ENCODE assay signal across 14 cellular contexts in the genomic region with DNA sequence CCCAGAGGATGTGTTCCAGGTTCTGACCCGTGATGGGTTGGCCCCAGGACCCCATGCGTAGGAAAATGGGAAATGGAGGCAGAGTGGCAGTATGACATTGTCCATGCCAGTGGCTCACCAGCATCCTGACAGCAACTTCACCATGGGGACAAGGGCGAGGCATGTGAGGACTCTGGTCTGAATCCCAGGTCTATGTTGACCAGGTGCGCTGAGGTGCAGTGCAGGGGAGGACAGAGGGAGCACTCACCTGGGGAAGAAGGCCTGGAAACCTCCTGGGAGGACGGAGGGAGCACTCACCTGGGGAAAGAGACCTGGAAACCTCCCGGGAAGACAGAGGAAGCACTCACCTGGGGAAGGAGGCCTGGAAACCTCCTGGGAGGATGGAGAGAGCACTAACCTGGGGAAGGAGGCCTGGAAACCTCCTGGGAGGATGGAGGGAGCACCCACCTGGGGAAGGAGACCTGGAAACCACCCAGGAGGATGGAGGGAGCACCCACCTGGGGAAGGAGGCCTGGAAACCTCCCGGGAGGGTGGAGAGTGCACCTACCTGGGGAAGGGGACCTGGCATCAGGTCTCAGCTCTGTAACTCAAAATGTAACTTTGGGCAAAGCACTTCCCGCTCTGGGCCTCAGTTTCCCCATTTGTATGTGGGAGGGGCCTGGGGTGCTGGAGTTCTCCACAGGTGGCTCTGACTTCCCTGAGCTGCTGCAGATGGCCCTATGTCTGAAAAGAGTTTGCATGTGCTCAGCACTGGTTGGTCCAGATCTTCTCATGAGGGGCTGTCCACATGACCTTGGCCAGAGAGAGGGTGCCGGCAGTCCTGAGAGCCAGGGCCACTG. TPM values are rescaled to one million over a fixed set of nuclear protein-coding genes. Genes with fewer than 3 reads are reported as not detected.
DNase-seq lines count a peak whose midpoint lies in the region; ATAC-seq, FAIRE-seq and TF ChIP-seq lines count a peak whose summit lies in the region.
"Had no signal": no experiment of that assay in that cellular context is flagged by ENCODE, and none has a peak within 500 bp of the region (broad histone marks: within the 10 kb centered on the region; RNA-seq: fewer than 3 reads in every experiment).

No MANE protein-coding gene starts in this region.

- DNase-seq in activated CD8-positive, alpha-beta T cell treated with anti-CD3 and anti-CD28 coated beads, Interleukin-2, amount 10 ng/mL, durations not matched to agents 7 days and 5 days: peak; percentile 21
- DNase-seq in activated CD8-positive, alpha-beta T cell treated with anti-CD3 and anti-CD28 coated beads for 36 hours: no peak
- DNase-seq in WTC11 (ENCODE audit: low spot score): no peak
- DNase-seq in HepG2 (ENCODE audit: low spot score): no peak
- peak; percentile 16 for DNase-seq in stimulated activated CD8-positive, alpha-beta memory T cell treated with anti-CD3 and anti-CD28 coated beads, Interleukin-4, amount 100 ng/mL, for 48 hours
- DNase-seq in brain microvascular endothelial cell: no peak
- DNase-seq in mesothelial cell of epicardium (ENCODE audit: low spot score in 2 of 2, unreplicated experiment in 2 of 2): no peak
- DNase-seq: activated CD4-positive, alpha-beta T cell treated with anti-CD3 and anti-CD28 coated beads for 36 hours; activated naive CD8-positive, alpha-beta T cell treated with anti-CD3 and anti-CD28 coated beads for 36 hours; Calu3 had no signal

- no peaks in the 10 kb centered on the region; the same call in 1 of the 2 replicates for H3K4me1 ChIP-seq in HepG2 (ENCODE audit: insufficient read depth, low read length)
- H3K4me1 ChIP-seq: A549, thyroid gland had no signal

- no peaks in the 10 kb centered on the region for H3K9me3 Mint-ChIP-seq in activated CD8-positive, alpha-beta T cell treated with anti-CD3 and anti-CD28 coated beads, Interleukin-2, amount 10 ng/mL, durations not matched to agents 7 days and 5 days (ENCODE audit: insufficient read depth)
- H3K9me3 Mint-ChIP-seq in activated CD8-positive, alpha-beta T cell treated with anti-CD3 and anti-CD28 coated beads for 36 hours: no peaks in the 10 kb centered on the region
- H3K9me3 Mint-ChIP-seq in WTC11 (no peaks in the 10 kb centered on the region), mesothelial cell of epicardium (no peaks in the 10 kb centered on the region)
- H3K9me3 Mint-ChIP-seq: activated naive CD8-positive, alpha-beta T cell treated with anti-CD3 and anti-CD28 coated beads for 36 hours had no signal

- peak overlapping the region; percentile 74 for H3K27ac Mint-ChIP-seq in activated CD8-positive, alpha-beta T cell treated with anti-CD3 and anti-CD28 coated beads, Interleukin-2, amount 10 ng/mL, durations not matched to agents 7 days and 5 days
- H3K27ac Mint-ChIP-seq in activated CD8-positive, alpha-beta T cell treated with anti-CD3 and anti-CD28 coated beads for 36 hours: no peak overlapping the region
- peak overlapping the region; percentile 60; the same call in 1 of the 2 replicates for H3K27ac Mint-ChIP-seq in WTC11
- H3K27ac Mint-ChIP-seq in mesothelial cell of epicardium: no peak overlapping the region
- H3K27ac Mint-ChIP-seq: activated CD4-positive, alpha-beta T cell treated with anti-CD3 and anti-CD28 coated beads for 36 hours; activated naive CD8-positive, alpha-beta T cell treated with anti-CD3 and anti-CD28 coated beads for 36 hours had no signal

- TF ChIP-seq RAD21 in HepG2 (CRISPR knock-in tag; IDR thresholded peaks at IDR 0.05): no peak

- H3K27me3 ChIP-seq in HepG2 (ENCODE audit: control insufficient read depth in 1 of 2, insufficient read depth in 2 of 2, low read length in 2 of 2): peaks cover 3 to 37% of the 10 kb centered on the region in 2 experiments; a peak in 4 of 5 replicates
- peaks cover 9% of the 10 kb centered on the region for H3K27me3 ChIP-seq in brain microvascular endothelial cell (replicated peaks)
- H3K27me3 ChIP-seq: thyroid gland had no signal

- intact Hi-C loops in activated CD8-positive, alpha-beta T cell treated with anti-CD3 and anti-CD28 coated beads for 36 hours (cut with micrococcal nuclease): no loop called here
- intact Hi-C loops in HepG2 (cut with micrococcal nuclease; ENCODE audit: unreplicated experiment): no loop called here

- POLR2A ChIA-PET in activated CD8-positive, alpha-beta T cell treated with anti-CD3 and anti-CD28 coated beads, Interleukin-2, amount 10 ng/mL, durations not matched to agents 7 days and 5 days (lab: Charles Lee): interaction anchor here (0.7 to 1.4 kb wide), 2 partner anchors 10 to 113 kb away, joined by 3 read pairs; no protein-coding TSS in a partner anchor
- POLR2A ChIA-PET in activated CD8-positive, alpha-beta T cell treated with anti-CD3 and anti-CD28 coated beads for 36 hours (lab: Charles Lee): no interaction called here
- POLR2A ChIA-PET in WTC11 (lab: Charles Lee): no interaction called here
- POLR2A ChIA-PET in HepG2 (lab: Yijun Ruan, JAX): no interaction called here

- no peak overlapping the region for H3K27ac ChIP-seq in HepG2 (ENCODE audit: extremely low read length, insufficient read depth, low read length)
- H3K27ac ChIP-seq in brain microvascular endothelial cell: no peak overlapping the region
- H3K27ac ChIP-seq: A549, thyroid gland had no signal

- BruUV-seq in HepG2 (replicated peaks; lab: Mats Ljungman, UMichigan): no TSS peak

- H3K4me2 ChIP-seq in HepG2 (ENCODE audit: low read depth, low read length): no peak overlapping the region
- H3K4me2 ChIP-seq: A549 had no signal

- CTCF ChIA-PET in activated CD8-positive, alpha-beta T cell treated with anti-CD3 and anti-CD28 coated beads, Interleukin-2, amount 10 ng/mL, durations not matched to agents 7 days and 5 days (lab: Charles Lee): interaction anchor here (1.4 kb wide), 1 partner anchor 15 kb away, joined by 8 read pairs; no protein-coding TSS in a partner anchor
- CTCF ChIA-PET in activated CD8-positive, alpha-beta T cell treated with anti-CD3 and anti-CD28 coated beads for 36 hours (lab: Charles Lee): interaction anchor here (1.0 to 2.6 kb wide), 3 partner anchors 9 to 15 kb away, joined by 3 to 11 read pairs (median 8); no protein-coding TSS in a partner anchor
- CTCF ChIA-PET in WTC11 (lab: Charles Lee) (interaction anchor here (1.8 kb wide), 1 partner anchor 15 kb away, joined by 8 read pairs; no protein-coding TSS in a partner anchor), HepG2 (lab: Yijun Ruan, JAX; ENCODE audit: low intra/inter-chr PET ratio, low total read pairs) (no interaction called here)

- TF ChIP-seq EP300 in HepG2 (IDR thresholded peaks at IDR 0.05; ENCODE audit: low read depth in 2 of 2, low read length in 2 of 2) (no peak), HepG2 (CRISPR knock-in tag; IDR thresholded peaks at IDR 0.05; ENCODE audit: borderline replicate concordance) (no peak)

- H3K79me2 ChIP-seq in HepG2 (ENCODE audit: insufficient read depth, low read length): no peaks in the 10 kb centered on the region

- H3K36me3 Mint-ChIP-seq in activated CD8-positive, alpha-beta T cell treated with anti-CD3 and anti-CD28 coated beads, Interleukin-2, amount 10 ng/mL, durations not matched to agents 7 days and 5 days (ENCODE audit: low read depth): no peaks in the 10 kb centered on the region
- no peaks in the 10 kb centered on the region for H3K36me3 Mint-ChIP-seq in activated CD8-positive, alpha-beta T cell treated with anti-CD3 and anti-CD28 coated beads for 36 hours (ENCODE audit: low read depth)
- H3K36me3 Mint-ChIP-seq in WTC11 (no peaks in the 10 kb centered on the region), mesothelial cell of epicardium (no peaks in the 10 kb centered on the region)
- H3K36me3 Mint-ChIP-seq: activated naive CD8-positive, alpha-beta T cell treated with anti-CD3 and anti-CD28 coated beads for 36 hours had no signal

- no peak for ATAC-seq in activated CD8-positive, alpha-beta T cell treated with anti-CD3 and anti-CD28 coated beads, Interleukin-2, amount 10 ng/mL, durations not matched to agents 7 days and 5 days
- ATAC-seq in activated CD8-positive, alpha-beta T cell treated with anti-CD3 and anti-CD28 coated beads for 36 hours: no peak
- ATAC-seq in WTC11 (no peak), HepG2 (no peak), HG02884 (IDR thresholded peaks at IDR 0.05; ENCODE audit: unreplicated experiment) (no peak)
- ATAC-seq: A549; activated CD4-positive, alpha-beta T cell treated with anti-CD3 and anti-CD28 coated beads for 36 hours had no signal

- H3K27me3 Mint-ChIP-seq in activated CD8-positive, alpha-beta T cell treated with anti-CD3 and anti-CD28 coated beads, Interleukin-2, amount 10 ng/mL, durations not matched to agents 7 days and 5 days (ENCODE audit: low read depth): peaks cover 9% of the 10 kb centered on the region
- H3K27me3 Mint-ChIP-seq in activated CD8-positive, alpha-beta T cell treated with anti-CD3 and anti-CD28 coated beads for 36 hours: peaks cover 5% of the 10 kb centered on the region
- 0 out of 2 replicates have a peak, but pooled peaks cover 2% of the 10 kb centered on the region for H3K27me3 Mint-ChIP-seq in WTC11 (ENCODE audit: low read depth)
- peaks cover 2% of the 10 kb centered on the region for H3K27me3 Mint-ChIP-seq in mesothelial cell of epicardium (ENCODE audit: low read depth)
- H3K27me3 Mint-ChIP-seq: activated CD4-positive, alpha-beta T cell treated with anti-CD3 and anti-CD28 coated beads for 36 hours; activated naive CD8-positive, alpha-beta T cell treated with anti-CD3 and anti-CD28 coated beads for 36 hours had no signal

- TF ChIP-seq CTCF in activated CD8-positive, alpha-beta T cell treated with anti-CD3 and anti-CD28 coated beads for 36 hours (IDR thresholded peaks at IDR 0.05): no peak
- no peak for TF ChIP-seq CTCF in WTC11 (IDR thresholded peaks at IDR 0.05)
- no peak for TF ChIP-seq CTCF in HepG2 (CRISPR knock-in tag; IDR thresholded peaks at IDR 0.05)
- no peak for TF ChIP-seq CTCF in brain microvascular endothelial cell (IDR thresholded peaks at IDR 0.05; ENCODE audit: low read depth, low read length, missing control alignments)
- TF ChIP-seq CTCF in mesothelial cell of epicardium (IDR thresholded peaks at IDR 0.05; ENCODE audit: unreplicated experiment): no peak

- H3K4me3 ChIP-seq in HepG2 (replicated peaks in 1 of 3; ENCODE audit: insufficient read depth in 1 of 3, low read depth in 2 of 3, low read length in 3 of 3) (no peak overlapping the region), brain microvascular endothelial cell (ENCODE audit: low read depth, low read length) (no peak overlapping the region)
- H3K4me3 ChIP-seq: A549, skin epidermis, thyroid gland had no signal

- no peak for FAIRE-seq in HepG2 (lab: Jason Lieb, UNC)
- FAIRE-seq: A549 had no signal

- H3K9me3 ChIP-seq in HepG2 (ENCODE audit: low read length): no peaks in the 10 kb centered on the region
- H3K9me3 ChIP-seq: A549, thyroid gland had no signal

- H3K4me1 Mint-ChIP-seq in activated CD8-positive, alpha-beta T cell treated with anti-CD3 and anti-CD28 coated beads, Interleukin-2, amount 10 ng/mL, durations not matched to agents 7 days and 5 days (ENCODE audit: low read depth): peaks cover 35% of the 10 kb centered on the region
- peaks cover 15% of the 10 kb centered on the region for H3K4me1 Mint-ChIP-seq in activated CD8-positive, alpha-beta T cell treated with anti-CD3 and anti-CD28 coated beads for 36 hours (ENCODE audit: low read depth)
- no peaks in the 10 kb centered on the region for H3K4me1 Mint-ChIP-seq in WTC11
- H3K4me1 Mint-ChIP-seq in mesothelial cell of epicardium: no peaks in the 10 kb centered on the region

- WGBS in HepG2 (ENCODE audit: low lambda C conversion rate): 37% methylated on average over 6 of the region's 9 CpGs

- no peak overlapping the region for H3K4me3 Mint-ChIP-seq in activated CD8-positive, alpha-beta T cell treated with anti-CD3 and anti-CD28 coated beads, Interleukin-2, amount 10 ng/mL, durations not matched to agents 7 days and 5 days
- no peak overlapping the region for H3K4me3 Mint-ChIP-seq in activated CD8-positive, alpha-beta T cell treated with anti-CD3 and anti-CD28 coated beads for 36 hours
- H3K4me3 Mint-ChIP-seq in WTC11 (no peak overlapping the region), mesothelial cell of epicardium (no peak overlapping the region)
- H3K4me3 Mint-ChIP-seq: activated CD4-positive, alpha-beta T cell treated with anti-CD3 and anti-CD28 coated beads for 36 hours; activated naive CD8-positive, alpha-beta T cell treated with anti-CD3 and anti-CD28 coated beads for 36 hours had no signal

- in situ Hi-C loops in HepG2 (cut with HindIII; ENCODE audit: extremely low pct_ligation_motif_present, low pct_unique_long_range_greater_than_20kb) (no loop called here), brain microvascular endothelial cell (cut with HindIII; ENCODE audit: low pct_ligation_motif_present, low sequenced_read_pairs) (loop anchor here (25.0 kb wide), 1 partner anchor 113 kb away; the partner anchor contains the start of gene LRTM2)

- H2AFZ ChIP-seq in HepG2 (ENCODE audit: low read length): no peak overlapping the region

- H3K36me3 ChIP-seq in HepG2 (replicated peaks in 1 of 2; ENCODE audit: control insufficient read depth in 1 of 2, insufficient read depth in 2 of 2, low read length in 2 of 2) (no peaks in the 10 kb centered on the region), brain microvascular endothelial cell (replicated peaks) (no peaks in the 10 kb centered on the region)
- H3K36me3 ChIP-seq: thyroid gland had no signal

- TF ChIP-seq POLR2A in HepG2 (IDR thresholded peaks at IDR 0.05; ENCODE audit: insufficient read depth in 1 of 2, low read depth in 2 of 2, low read length in 2 of 2): no peak

- no peak overlapping the region for H3K9ac ChIP-seq in HepG2 (ENCODE audit: insufficient read depth, low read depth, low read length)

- H4K20me1 ChIP-seq in HepG2 (ENCODE audit: insufficient read depth, low read length): no peaks in the 10 kb centered on the region

RNA-seq across cellular contexts. Expression of gene CACNA2D4, which starts 6.9 kb away (rescaled TPM):
- total RNA-seq in activated CD8-positive, alpha-beta T cell treated with anti-CD3 and anti-CD28 coated beads, Interleukin-2, amount 10 ng/mL, durations not matched to agents 7 days and 5 days: 1 to 10 TPM; 6.8 to 7.0 TPM
- 1 to 10 TPM; 4.2 to 4.3 TPM for total RNA-seq in activated CD8-positive, alpha-beta T cell treated with anti-CD3 and anti-CD28 coated beads for 36 hours
- 0.04 to 0.46 TPM (median 0.25 TPM) in 3 replicates for total RNA-seq in WTC11 (2021)
- total RNA-seq in HepG2 (2016; rRNA removed; fragmentation: Illumina TruSeq; extraction: Trizol): 7.2 and 14.2 TPM in 2 replicates
- total RNA-seq in HepG2 (2016; cell fraction: cytosol; rRNA removed; fragmentation: Illumina TruSeq; extraction: Trizol; ENCODE audit: low read depth): 8.0 and 8.7 TPM in 2 replicates
- 8.0 and 14.5 TPM in 2 replicates for total RNA-seq in HepG2 (2016; cell fraction: insoluble cytoplasmic fraction; rRNA removed; fragmentation: Illumina TruSeq; extraction: Trizol)
- total RNA-seq in HepG2 (2016; cell fraction: membrane; rRNA removed; fragmentation: Illumina TruSeq; extraction: Trizol): 14.1 and 16.1 TPM in 2 replicates
- 15.5 and 18.8 TPM in 2 replicates for total RNA-seq in HepG2 (2016; cell fraction: nucleus; rRNA removed; fragmentation: Illumina TruSeq; extraction: Trizol)
- polyA plus RNA-seq in HepG2 (2011; rRNA removed): 136 and 160 TPM in 2 replicates
- 115 and 149 TPM in 2 replicates for polyA plus RNA-seq in HepG2 (2011; cell fraction: cytosol; rRNA removed)
- 402 and 439 TPM in 2 replicates for polyA plus RNA-seq in HepG2 (2011; cell fraction: nucleus; rRNA removed)
- polyA plus RNA-seq in HepG2 (2012): 73.6 and 103 TPM in 2 replicates
- polyA plus RNA-seq in HepG2 (2016; cell fraction: cytosol; fragmentation: Illumina TruSeq; extraction: Trizol; ENCODE audit: low read depth): 7.6 and 9.3 TPM in 2 replicates
- 10.4 and 11.5 TPM in 2 replicates for polyA plus RNA-seq in HepG2 (2016; cell fraction: insoluble cytoplasmic fraction; fragmentation: Illumina TruSeq; extraction: Trizol; ENCODE audit: low read depth)
- polyA plus RNA-seq in HepG2 (2016; cell fraction: membrane; fragmentation: Illumina TruSeq; extraction: Trizol; ENCODE audit: low read depth): 13.7 and 16.7 TPM in 2 replicates
- polyA plus RNA-seq in HepG2 (2016; cell fraction: nucleus; fragmentation: Illumina TruSeq; extraction: Trizol; ENCODE audit: insufficient read depth, low read depth): 27.6 and 41.2 TPM in 2 replicates
- 202 TPM in 1 of 2 replicates, not detected in the other for polyA minus RNA-seq in HepG2 (2011; rRNA and poly(A)+ RNA removed; ENCODE audit: low replicate concordance)
- 42.4 and 44.5 TPM in 2 replicates for polyA minus RNA-seq in HepG2 (2011; cell fraction: cytosol; rRNA and poly(A)+ RNA removed)
- 135 and 155 TPM in 2 replicates for polyA minus RNA-seq in HepG2 (2011; cell fraction: nucleus; rRNA and poly(A)+ RNA removed)
- 0.09 to 0.45 TPM (median 0.45 TPM) in 3 replicates for total RNA-seq in mesothelial cell of epicardium
- polyA plus RNA-seq: A549 had no signal

Comparison
In these comparisons a context has a peak if more than half of its experiments do, and no peak if none do; other contexts are left out.
1. DNase-seq: peak in activated CD8-positive, alpha-beta T cell treated with anti-CD3 and anti-CD28 coated beads, Interleukin-2, amount 10 ng/mL, durations not matched to agents 7 days and 5 days (single experiment) and stimulated activated CD8-positive, alpha-beta memory T cell treated with anti-CD3 and anti-CD28 coated beads, Interleukin-4, amount 100 ng/mL, for 48 hours (single experiment); none in activated CD8-positive, alpha-beta T cell treated with anti-CD3 and anti-CD28 coated beads for 36 hours (single experiment), WTC11 (single experiment), HepG2 (single experiment), brain microvascular endothelial cell (single experiment) and mesothelial cell of epicardium (0 of 2).
2. H3K27ac Mint-ChIP-seq: peak in activated CD8-positive, alpha-beta T cell treated with anti-CD3 and anti-CD28 coated beads, Interleukin-2, amount 10 ng/mL, durations not matched to agents 7 days and 5 days (single experiment) and WTC11 (single experiment); none in activated CD8-positive, alpha-beta T cell treated with anti-CD3 and anti-CD28 coated beads for 36 hours (single experiment) and mesothelial cell of epicardium (single experiment).